In the genomic region with DNA sequence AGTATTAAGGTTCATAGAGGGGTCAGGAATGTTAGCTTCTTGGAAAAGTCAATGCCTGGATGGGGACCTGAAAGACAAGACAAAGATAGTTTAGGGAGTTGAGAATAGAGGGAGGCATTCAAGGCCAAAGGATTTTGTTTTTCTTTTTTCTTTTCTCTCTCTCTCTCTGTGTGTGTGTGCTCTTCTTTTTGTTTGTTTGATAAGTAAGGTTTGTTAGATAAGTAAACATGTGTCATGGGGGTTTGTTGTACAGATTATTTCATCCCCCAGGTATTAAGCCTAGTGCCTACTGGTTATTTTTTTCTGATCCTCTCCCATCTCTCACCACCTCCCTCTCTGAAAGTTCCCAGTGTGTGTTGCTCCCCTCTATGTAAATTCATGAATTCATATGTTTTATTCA, we compare ENCODE assay signal across 18 cellular contexts.
A peak's percentile ranks its signal among the peaks of the same experiment; 100 is the strongest.
DNase-seq lines count a peak whose midpoint lies in the region; ATAC-seq, FAIRE-seq and TF ChIP-seq lines count a peak whose summit lies in the region.
"Had no signal": no experiment of that assay in that cellular context is flagged by ENCODE, and none has a peak within 500 bp of the region (broad histone marks: within the 10 kb centered on the region; RNA-seq: fewer than 3 reads in every experiment).

No MANE protein-coding gene starts in this region.

- no peak overlapping the region for H4K91ac ChIP-seq in IMR-90 (ENCODE audit: insufficient read depth, low read depth, low read length)

- no peaks in the 10 kb centered on the region for H3K27me3 ChIP-seq in IMR-90 (ENCODE audit: control insufficient read depth, insufficient read depth, low read length)
- H3K27me3 ChIP-seq in Caco-2 (replicated peaks; ENCODE audit: control insufficient read depth, insufficient read depth, low read length) = no peaks in the 10 kb centered on the region
- H3K27me3 ChIP-seq: BLaER1 treated with 17β-estradiol and CSF1 and Interleukin-3, amounts not matched to agents 10 nM and 100 nM had no signal

- TF ChIP-seq POLR2A in A549 (IDR thresholded peaks at IDR 0.05; ENCODE audit: low read length) (no peak), IMR-90 (IDR thresholded peaks at IDR 0.05; ENCODE audit: low read depth, low read length) (no peak)

- intact Hi-C loops in activated CD4-positive, alpha-beta T cell treated with anti-CD3 and anti-CD28 coated beads, Interleukin-2, amount 10 ng/mL, durations not matched to agents 24 days and 14 days (cut with micrococcal nuclease) = no loop called here
- intact Hi-C loops in IMR-90 (cut with micrococcal nuclease) (loop anchor here (10.0 kb wide), 1 partner anchor 59 kb away; no protein-coding TSS in a partner anchor), Caco-2 (cut with micrococcal nuclease; ENCODE audit: unreplicated experiment) (no loop called here)

- no peak for TF ChIP-seq EP300 in A549 (IDR thresholded peaks at IDR 0.05)

- H3K4me1 Mint-ChIP-seq in activated CD4-positive, alpha-beta T cell treated with anti-CD3 and anti-CD28 coated beads, Interleukin-2, amount 10 ng/mL, durations not matched to agents 24 days and 14 days = peaks cover 31% of the 10 kb centered on the region
- H3K4me1 Mint-ChIP-seq in memory B cell (peaks cover 20% of the 10 kb centered on the region), Caco-2 (ENCODE audit: low read depth, unreplicated experiment) (peaks cover 10% of the 10 kb centered on the region)

- H3K9me3 ChIP-seq in A549 (no peaks in the 10 kb centered on the region), IMR-90 (ENCODE audit: control insufficient read depth, insufficient read depth, low read length) (no peaks in the 10 kb centered on the region), Caco-2 (no peaks in the 10 kb centered on the region)
- H3K9me3 ChIP-seq: BLaER1 treated with 17β-estradiol and CSF1 and Interleukin-3, amounts not matched to agents 10 nM and 100 nM; HAP-1 had no signal

- FAIRE-seq in A549 (lab: Jason Lieb, UNC) = no peak
- FAIRE-seq: HepG2 had no signal

- peak overlapping the region; percentile 10 for H3K27ac Mint-ChIP-seq in activated CD4-positive, alpha-beta T cell treated with anti-CD3 and anti-CD28 coated beads, Interleukin-2, amount 10 ng/mL, durations not matched to agents 24 days and 14 days
- H3K27ac Mint-ChIP-seq in memory B cell = peak overlapping the region; percentile 31
- H3K27ac Mint-ChIP-seq in Caco-2 (ENCODE audit: unreplicated experiment) = no peak overlapping the region
- H3K27ac Mint-ChIP-seq: B cell had no signal

- ATAC-seq in A549 = no peak
- no peak for ATAC-seq in IMR-90 (ENCODE audit: low read depth)
- no peak for ATAC-seq in memory B cell (ENCODE audit: low read depth)
- ATAC-seq in GM21526 (IDR thresholded peaks at IDR 0.05; ENCODE audit: low FRiP score, unreplicated experiment) = no peak
- ATAC-seq: GM12878, HepG2 had no signal

- no peak overlapping the region for H3K56ac ChIP-seq in IMR-90 (ENCODE audit: extremely low read depth, insufficient read depth, low read length)

- TF ChIP-seq CTCF in A549 (IDR thresholded peaks at IDR 0.05) (no peak), IMR-90 (conservative IDR thresholded peaks at IDR 0.05; ENCODE audit: low read depth, low read length) (no peak), Caco-2 (IDR thresholded peaks at IDR 0.05; ENCODE audit: insufficient read depth in 1 of 2, low read depth in 1 of 2, low read length in 1 of 2, severe bottlenecking in 1 of 2, unreplicated experiment in 1 of 2) (no peak)

- dilution Hi-C loops in IMR-90 (cut with HindIII; ENCODE audit: low sequenced_read_pairs, unreplicated experiment) = no loop called here

- no peaks in the 10 kb centered on the region for H4K20me1 ChIP-seq in IMR-90 (ENCODE audit: insufficient read depth, low read length)
- H4K20me1 ChIP-seq: BLaER1 treated with 17β-estradiol and CSF1 and Interleukin-3, amounts not matched to agents 10 nM and 100 nM had no signal

- no peaks in the 10 kb centered on the region for H3K27me3 Mint-ChIP-seq in activated CD4-positive, alpha-beta T cell treated with anti-CD3 and anti-CD28 coated beads, Interleukin-2, amount 10 ng/mL, durations not matched to agents 24 days and 14 days
- H3K27me3 Mint-ChIP-seq in memory B cell (no peaks in the 10 kb centered on the region), Caco-2 (ENCODE audit: insufficient read depth, unreplicated experiment) (no peaks in the 10 kb centered on the region)
- H3K27me3 Mint-ChIP-seq: B cell had no signal

- no peak overlapping the region for H3K9ac ChIP-seq in IMR-90 (ENCODE audit: low read depth, low read length)
- H3K9ac ChIP-seq: BLaER1 treated with 17β-estradiol and CSF1 and Interleukin-3, amounts not matched to agents 10 nM and 100 nM; GM23248 had no signal

- no peak overlapping the region for H4K8ac ChIP-seq in IMR-90 (ENCODE audit: low read depth in 2 of 2, low read length in 2 of 2)

- H3K36me3 ChIP-seq in IMR-90 (ENCODE audit: control insufficient read depth, insufficient read depth, low read length) (peaks cover 4% of the 10 kb centered on the region; the same call in 1 of the 2 replicates), Caco-2 (ENCODE audit: control insufficient read depth, insufficient read depth, low read length) (no peaks in the 10 kb centered on the region)
- H3K36me3 ChIP-seq: BLaER1 treated with 17β-estradiol and CSF1 and Interleukin-3, amounts not matched to agents 10 nM and 100 nM; HAP-1 had no signal

- no peak overlapping the region for H4K5ac ChIP-seq in IMR-90 (ENCODE audit: low read depth, low read length)

- no peak overlapping the region for H2AK9ac ChIP-seq in IMR-90 (replicated peaks; ENCODE audit: low read depth, low read length, poor library complexity)

- no peak overlapping the region for H2BK15ac ChIP-seq in IMR-90 (ENCODE audit: low read depth, low read length)

- peaks cover 14 to 26% of the 10 kb centered on the region in 2 experiments; a peak in 3 of 4 replicates for H3K79me1 ChIP-seq in IMR-90 (ENCODE audit: low read depth in 1 of 2, low read length in 2 of 2)

- CTCF ChIA-PET in A549 (lab: Yijun Ruan, JAX) = interaction anchor here (0.9 kb wide), 1 partner anchor 8 kb away, joined by 3 read pairs; no protein-coding TSS in a partner anchor
- CTCF ChIA-PET in IMR-90 (lab: Yijun Ruan, JAX) = no interaction called here
- CTCF ChIA-PET in Caco-2 (lab: Charles Lee) = no interaction called here

- no peaks in the 10 kb centered on the region for H3K9me1 ChIP-seq in IMR-90 (ENCODE audit: insufficient read depth, low read length)

- no TSS peak for BruUV-seq in IMR-90 (replicated peaks; lab: Mats Ljungman, UMichigan)
- no TSS peak for BruUV-seq in Caco-2 (replicated peaks; lab: Mats Ljungman, UMichigan)

- H3K27ac ChIP-seq in A549 (0 out of 6 replicates have a peak overlapping the region, but pooled peaks of 1 of the 2 experiments have one; percentile 17), IMR-90 (ENCODE audit: insufficient read depth, low read length) (no peak overlapping the region)
- H3K27ac ChIP-seq: BLaER1 treated with 17β-estradiol and CSF1 and Interleukin-3, amounts not matched to agents 10 nM and 100 nM; GM23248 had no signal

- no peak overlapping the region for H2BK5ac ChIP-seq in IMR-90 (ENCODE audit: low read depth, low read length, poor library complexity, severe bottlenecking)

- H2BK20ac ChIP-seq in IMR-90 (ENCODE audit: low read depth, low read length) = no peak overlapping the region

- in situ Hi-C loops in IMR-90 (cut with MboI; ENCODE audit: low sequenced_read_pairs) = no loop called here

- no peak overlapping the region for H2BK120ac ChIP-seq in IMR-90 (ENCODE audit: low read depth, low read length)

- no peak overlapping the region for H2AFZ ChIP-seq in IMR-90 (replicated peaks; ENCODE audit: low read length, poor library complexity)
- H2AFZ ChIP-seq: GM23248 had no signal

- H3K4ac ChIP-seq in IMR-90 (ENCODE audit: low read depth, low read length) = no peak overlapping the region

- peaks cover 3% of the 10 kb centered on the region for H3K9me3 Mint-ChIP-seq in activated CD4-positive, alpha-beta T cell treated with anti-CD3 and anti-CD28 coated beads, Interleukin-2, amount 10 ng/mL, durations not matched to agents 24 days and 14 days
- H3K9me3 Mint-ChIP-seq in memory B cell = peaks cover under 1% of the 10 kb centered on the region
- H3K9me3 Mint-ChIP-seq in Caco-2 (ENCODE audit: unreplicated experiment) = no peaks in the 10 kb centered on the region

- peaks cover 63% of the 10 kb centered on the region for H3K36me3 Mint-ChIP-seq in activated CD4-positive, alpha-beta T cell treated with anti-CD3 and anti-CD28 coated beads, Interleukin-2, amount 10 ng/mL, durations not matched to agents 24 days and 14 days (ENCODE audit: low read depth)
- H3K36me3 Mint-ChIP-seq in memory B cell (peaks cover 31% of the 10 kb centered on the region), Caco-2 (ENCODE audit: insufficient read depth, unreplicated experiment) (no peaks in the 10 kb centered on the region)

- H3K4me1 ChIP-seq in A549 = peaks cover 54% of the 10 kb centered on the region
- peaks cover 4% of the 10 kb centered on the region; the same call in 1 of the 2 replicates for H3K4me1 ChIP-seq in IMR-90 (ENCODE audit: control insufficient read depth, insufficient read depth, low read length)
- H3K4me1 ChIP-seq in Caco-2 = no peaks in the 10 kb centered on the region
- H3K4me1 ChIP-seq: HAP-1 had no signal

- TF ChIP-seq RAD21 in A549 (conservative IDR thresholded peaks at IDR 0.05 in 1 of 2, IDR thresholded peaks at IDR 0.05 in 1 of 2) (no peak), IMR-90 (IDR thresholded peaks at IDR 0.05; ENCODE audit: low read length) (no peak)

- no peak overlapping the region for H3K4me3 ChIP-seq in A549
- H3K4me3 ChIP-seq in IMR-90 (ENCODE audit: insufficient read depth, low read depth, low read length) = no peak overlapping the region
- no peak overlapping the region for H3K4me3 ChIP-seq in Caco-2 (ENCODE audit: low read depth, low read length)
- H3K4me3 ChIP-seq: BLaER1 treated with 17β-estradiol and CSF1 and Interleukin-3, amounts not matched to agents 10 nM and 100 nM; GM12878; GM23248; HAP-1 had no signal

- H3K4me2 ChIP-seq in A549 (peak overlapping the region; percentile 29), IMR-90 (ENCODE audit: low read depth, low read length) (no peak overlapping the region)
- H3K4me2 ChIP-seq: BLaER1 treated with 17β-estradiol and CSF1 and Interleukin-3, amounts not matched to agents 10 nM and 100 nM had no signal

- no peak overlapping the region for H3K18ac ChIP-seq in IMR-90 (ENCODE audit: low read depth, low read length)

- no peak overlapping the region for H3K4me3 Mint-ChIP-seq in activated CD4-positive, alpha-beta T cell treated with anti-CD3 and anti-CD28 coated beads, Interleukin-2, amount 10 ng/mL, durations not matched to agents 24 days and 14 days
- H3K4me3 Mint-ChIP-seq in memory B cell (no peak overlapping the region), Caco-2 (ENCODE audit: unreplicated experiment) (no peak overlapping the region)
- H3K4me3 Mint-ChIP-seq: B cell had no signal

- H3K14ac ChIP-seq in IMR-90 (replicated peaks; ENCODE audit: low read depth, low read length) = no peak overlapping the region

- H2AK5ac ChIP-seq in IMR-90 (ENCODE audit: low read depth, low read length) = no peak overlapping the region

- no peak for DNase-seq in activated CD4-positive, alpha-beta T cell treated with anti-CD3 and anti-CD28 coated beads, Interleukin-2, amount 10 ng/mL, durations not matched to agents 24 days and 14 days
- DNase-seq in activated CD4-positive, alpha-beta T cell treated with anti-CD3 and anti-CD28 coated beads, Interleukin-2, amount 50 U/mL, for 48 hours = no peak
- DNase-seq in A549 (ENCODE audit: low read depth in 1 of 2, low spot score in 1 of 2) = no peak
- no peak for DNase-seq in IMR-90
- no peak for DNase-seq in memory B cell (ENCODE audit: low spot score in 2 of 2)
- no peak for DNase-seq in Caco-2
- no peak for DNase-seq in anterior cingulate cortex (lab: John Stamatoyannopoulos, UW)
- DNase-seq: 8988T, DMS153, DND-41, EL, GM23248 had no signal

- peak overlapping the region; percentile 12; the same call in 1 of the 2 replicates for H3K23ac ChIP-seq in IMR-90 (ENCODE audit: low read depth, low read length)

- POLR2A ChIA-PET in A549 (lab: Yijun Ruan, JAX) (no interaction called here), IMR-90 (lab: Charles Lee; ENCODE audit: unreplicated experiment) (no interaction called here), Caco-2 (lab: Charles Lee) (no interaction called here)
